8 cellular contexts compared by ENCODE assay signal in genomic region chr2:111702119-111702808, GRCh38.
DNase-seq lines count a peak whose midpoint lies in the region; ATAC-seq and TF ChIP-seq lines count a peak whose summit lies in the region.

No MANE protein-coding gene starts in this region.

- H3K27ac Mint-ChIP-seq in natural killer cell = no peak overlapping the region

- no peaks in the 10 kb centered on the region for H3K9me3 Mint-ChIP-seq in natural killer cell

- peaks cover 9 to 36% (median 29%) of the 10 kb centered on the region in 4 donors for H3K4me1 ChIP-seq in esophagus muscularis mucosa

- intact Hi-C loops in esophagus muscularis mucosa (cut with DNase I) = loop anchor here (10.0 kb wide), 1 partner anchor 587 kb away; no protein-coding TSS in a partner anchor
- intact Hi-C loops in natural killer cell (cut with micrococcal nuclease) = loop anchor here (5.0 to 10.0 kb wide), 2 partner anchors 585 to 887 kb away; no protein-coding TSS in a partner anchor

- H3K27ac ChIP-seq in esophagus muscularis mucosa (replicated peaks in 1 of 4) = no peak overlapping the region

- in situ Hi-C loops in GM13977 (cut with MboI; ENCODE audit: low pct_unique_long_range_greater_than_20kb, low sequenced_read_pairs, unreplicated experiment) = loop anchor here (25.0 kb wide), 2 partner anchors 590 to 890 kb away; partner anchors contain the start of gene BCL2L11

- no peaks in the 10 kb centered on the region for H3K36me3 Mint-ChIP-seq in natural killer cell

- no peak overlapping the region for H3K4me3 ChIP-seq in AG09309 (ENCODE audit: control insufficient read depth, low read depth, low read length)
- H3K4me3 ChIP-seq in esophagus muscularis mucosa = no peak overlapping the region

- no peaks in the 10 kb centered on the region for H3K27me3 ChIP-seq in esophagus muscularis mucosa

- H3K4me1 Mint-ChIP-seq in natural killer cell = peaks cover 29 to 43% of the 10 kb centered on the region in 2 donors

- TF ChIP-seq CTCF in AG09309 (IDR thresholded peaks at IDR 0.05; ENCODE audit: control insufficient read depth, insufficient read depth, low read depth, low read length, missing control alignments) = peak; percentile 71
- TF ChIP-seq CTCF in GM13977 (IDR thresholded peaks at IDR 0.05; ENCODE audit: extremely low read depth, insufficient read depth, missing control alignments) = peak; percentile 59
- TF ChIP-seq CTCF in esophagus muscularis mucosa (IDR thresholded peaks at IDR 0.05) = peak; percentile 50 to 67 (median 58)
- TF ChIP-seq CTCF in natural killer cell (IDR thresholded peaks at IDR 0.05) = peak; percentile 64

- H3K27me3 Mint-ChIP-seq in natural killer cell (ENCODE audit: low read depth in 2 of 2) = no peaks in the 10 kb centered on the region

- WGBS in esophagus muscularis mucosa = 62% methylated on average over 14 of the region's 14 CpGs

- no peak for TF ChIP-seq POLR2A in esophagus muscularis mucosa (IDR thresholded peaks at IDR 0.05; ENCODE audit: low read depth)

- DNase-seq in AG09309 (ENCODE audit: low read depth) (no peak), GM13977 (ENCODE audit: low spot score) (peak; percentile 67), NCI-H774 (lab: John Stamatoyannopoulos, UW) (peak; percentile 72), esophagus muscularis mucosa (ENCODE audit: extremely low spot score) (no peak), natural killer cell (peak; percentile 55), NCI-H187 (lab: John Stamatoyannopoulos, UW) (no peak)
- DNase-seq in activated CD8-positive, alpha-beta memory T cell treated with anti-CD3 and anti-CD28 coated beads for 24 hours = peak; percentile 82

- no peaks in the 10 kb centered on the region for H3K9me3 ChIP-seq in esophagus muscularis mucosa

- TF ChIP-seq EP300 in esophagus muscularis mucosa (IDR thresholded peaks at IDR 0.05) = no peak

- no peak overlapping the region for H3K4me3 Mint-ChIP-seq in natural killer cell

- ATAC-seq in natural killer cell (peak; percentile 52 to 62 (median 56)), HG03432 (IDR thresholded peaks at IDR 0.05; ENCODE audit: unreplicated experiment) (no peak)

- no peaks in the 10 kb centered on the region for H3K36me3 ChIP-seq in esophagus muscularis mucosa

Comparison
In these comparisons a context has a peak if more than half of its experiments do, and no peak if none do; other contexts are left out.
1. DNase-seq: peak in GM13977 (single experiment), NCI-H774 (single experiment), activated CD8-positive, alpha-beta memory T cell treated with anti-CD3 and anti-CD28 coated beads for 24 hours (single experiment) and natural killer cell (single experiment); none in AG09309 (single experiment), esophagus muscularis mucosa (single experiment) and NCI-H187 (0 of 2).
2. Peak in every context shown above with its lines, with median percentiles within 50 percentile points of each other: CTCF ChIP-seq.